1 cellular context compared by ENCODE assay signal in the genomic region with DNA sequence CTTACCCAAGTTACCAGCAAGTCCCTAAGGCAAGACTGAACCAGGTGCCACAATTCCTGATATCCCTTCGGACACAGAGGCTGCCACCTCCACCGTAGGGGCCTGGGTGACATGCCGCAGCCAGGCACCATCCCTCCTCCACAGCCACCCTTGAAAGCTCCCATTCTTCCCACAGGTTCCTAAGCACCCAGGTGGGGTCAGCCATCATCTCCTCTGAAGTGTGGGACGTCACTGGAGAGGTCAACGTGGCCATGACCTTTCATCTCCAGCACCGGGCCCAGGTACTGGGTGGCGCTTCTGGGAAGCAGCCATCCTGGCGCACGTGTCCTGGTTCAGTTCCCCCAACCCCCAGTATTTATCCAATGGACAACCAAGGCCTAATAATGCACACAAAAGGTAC.
TF ChIP-seq lines count a peak whose summit lies in the region.

No MANE protein-coding gene starts in this region.

TF ChIP-seq in GM23338, 12 proteins besides CTCF, POLR2A, EP300 and RAD21 (continued from another document):
- TF ChIP-seq, protein P1, sequence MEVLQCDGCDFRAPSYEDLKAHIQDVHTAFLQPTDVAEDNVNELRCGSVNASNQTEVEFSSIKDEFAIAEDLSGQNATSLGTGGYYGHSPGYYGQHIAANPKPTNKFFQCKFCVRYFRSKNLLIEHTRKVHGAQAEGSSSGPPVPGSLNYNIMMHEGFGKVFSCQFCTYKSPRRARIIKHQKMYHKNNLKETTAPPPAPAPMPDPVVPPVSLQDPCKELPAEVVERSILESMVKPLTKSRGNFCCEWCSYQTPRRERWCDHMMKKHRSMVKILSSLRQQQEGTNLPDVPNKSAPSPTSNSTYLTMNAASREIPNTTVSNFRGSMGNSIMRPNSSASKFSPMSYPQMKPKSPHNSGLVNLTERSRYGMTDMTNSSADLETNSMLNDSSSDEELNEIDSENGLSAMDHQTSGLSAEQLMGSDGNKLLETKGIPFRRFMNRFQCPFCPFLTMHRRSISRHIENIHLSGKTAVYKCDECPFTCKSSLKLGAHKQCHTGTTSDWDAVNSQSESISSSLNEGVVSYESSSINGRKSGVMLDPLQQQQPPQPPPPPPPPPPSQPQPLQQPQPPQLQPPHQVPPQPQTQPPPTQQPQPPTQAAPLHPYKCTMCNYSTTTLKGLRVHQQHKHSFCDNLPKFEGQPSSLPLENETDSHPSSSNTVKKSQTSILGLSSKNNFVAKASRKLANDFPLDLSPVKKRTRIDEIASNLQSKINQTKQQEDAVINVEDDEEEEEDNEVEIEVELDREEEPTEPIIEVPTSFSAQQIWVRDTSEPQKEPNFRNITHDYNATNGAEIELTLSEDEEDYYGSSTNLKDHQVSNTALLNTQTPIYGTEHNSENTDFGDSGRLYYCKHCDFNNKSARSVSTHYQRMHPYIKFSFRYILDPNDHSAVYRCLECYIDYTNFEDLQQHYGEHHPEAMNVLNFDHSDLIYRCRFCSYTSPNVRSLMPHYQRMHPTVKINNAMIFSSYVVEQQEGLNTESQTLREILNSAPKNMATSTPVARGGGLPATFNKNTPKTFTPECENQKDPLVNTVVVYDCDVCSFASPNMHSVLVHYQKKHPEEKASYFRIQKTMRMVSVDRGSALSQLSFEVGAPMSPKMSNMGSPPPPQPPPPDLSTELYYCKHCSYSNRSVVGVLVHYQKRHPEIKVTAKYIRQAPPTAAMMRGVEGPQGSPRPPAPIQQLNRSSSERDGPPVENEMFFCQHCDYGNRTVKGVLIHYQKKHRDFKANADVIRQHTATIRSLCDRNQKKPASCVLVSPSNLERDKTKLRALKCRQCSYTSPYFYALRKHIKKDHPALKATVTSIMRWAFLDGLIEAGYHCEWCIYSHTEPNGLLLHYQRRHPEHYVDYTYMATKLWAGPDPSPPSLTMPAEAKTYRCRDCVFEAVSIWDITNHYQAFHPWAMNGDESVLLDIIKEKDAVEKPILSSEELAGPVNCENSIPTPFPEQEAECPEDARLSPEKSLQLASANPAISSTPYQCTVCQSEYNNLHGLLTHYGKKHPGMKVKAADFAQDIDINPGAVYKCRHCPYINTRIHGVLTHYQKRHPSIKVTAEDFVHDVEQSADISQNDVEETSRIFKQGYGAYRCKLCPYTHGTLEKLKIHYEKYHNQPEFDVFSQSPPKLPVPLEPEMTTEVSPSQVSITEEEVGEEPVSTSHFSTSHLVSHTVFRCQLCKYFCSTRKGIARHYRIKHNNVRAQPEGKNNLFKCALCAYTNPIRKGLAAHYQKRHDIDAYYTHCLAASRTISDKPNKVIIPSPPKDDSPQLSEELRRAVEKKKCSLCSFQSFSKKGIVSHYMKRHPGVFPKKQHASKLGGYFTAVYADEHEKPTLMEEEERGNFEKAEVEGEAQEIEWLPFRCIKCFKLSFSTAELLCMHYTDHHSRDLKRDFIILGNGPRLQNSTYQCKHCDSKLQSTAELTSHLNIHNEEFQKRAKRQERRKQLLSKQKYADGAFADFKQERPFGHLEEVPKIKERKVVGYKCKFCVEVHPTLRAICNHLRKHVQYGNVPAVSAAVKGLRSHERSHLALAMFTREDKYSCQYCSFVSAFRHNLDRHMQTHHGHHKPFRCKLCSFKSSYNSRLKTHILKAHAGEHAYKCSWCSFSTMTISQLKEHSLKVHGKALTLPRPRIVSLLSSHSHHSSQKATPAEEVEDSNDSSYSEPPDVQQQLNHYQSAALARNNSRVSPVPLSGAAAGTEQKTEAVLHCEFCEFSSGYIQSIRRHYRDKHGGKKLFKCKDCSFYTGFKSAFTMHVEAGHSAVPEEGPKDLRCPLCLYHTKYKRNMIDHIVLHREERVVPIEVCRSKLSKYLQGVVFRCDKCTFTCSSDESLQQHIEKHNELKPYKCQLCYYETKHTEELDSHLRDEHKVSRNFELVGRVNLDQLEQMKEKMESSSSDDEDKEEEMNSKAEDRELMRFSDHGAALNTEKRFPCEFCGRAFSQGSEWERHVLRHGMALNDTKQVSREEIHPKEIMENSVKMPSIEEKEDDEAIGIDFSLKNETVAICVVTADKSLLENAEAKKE (CRISPR knock-in tag; IDR thresholded peaks at IDR 0.05): no peak
- TF ChIP-seq, protein P2, sequence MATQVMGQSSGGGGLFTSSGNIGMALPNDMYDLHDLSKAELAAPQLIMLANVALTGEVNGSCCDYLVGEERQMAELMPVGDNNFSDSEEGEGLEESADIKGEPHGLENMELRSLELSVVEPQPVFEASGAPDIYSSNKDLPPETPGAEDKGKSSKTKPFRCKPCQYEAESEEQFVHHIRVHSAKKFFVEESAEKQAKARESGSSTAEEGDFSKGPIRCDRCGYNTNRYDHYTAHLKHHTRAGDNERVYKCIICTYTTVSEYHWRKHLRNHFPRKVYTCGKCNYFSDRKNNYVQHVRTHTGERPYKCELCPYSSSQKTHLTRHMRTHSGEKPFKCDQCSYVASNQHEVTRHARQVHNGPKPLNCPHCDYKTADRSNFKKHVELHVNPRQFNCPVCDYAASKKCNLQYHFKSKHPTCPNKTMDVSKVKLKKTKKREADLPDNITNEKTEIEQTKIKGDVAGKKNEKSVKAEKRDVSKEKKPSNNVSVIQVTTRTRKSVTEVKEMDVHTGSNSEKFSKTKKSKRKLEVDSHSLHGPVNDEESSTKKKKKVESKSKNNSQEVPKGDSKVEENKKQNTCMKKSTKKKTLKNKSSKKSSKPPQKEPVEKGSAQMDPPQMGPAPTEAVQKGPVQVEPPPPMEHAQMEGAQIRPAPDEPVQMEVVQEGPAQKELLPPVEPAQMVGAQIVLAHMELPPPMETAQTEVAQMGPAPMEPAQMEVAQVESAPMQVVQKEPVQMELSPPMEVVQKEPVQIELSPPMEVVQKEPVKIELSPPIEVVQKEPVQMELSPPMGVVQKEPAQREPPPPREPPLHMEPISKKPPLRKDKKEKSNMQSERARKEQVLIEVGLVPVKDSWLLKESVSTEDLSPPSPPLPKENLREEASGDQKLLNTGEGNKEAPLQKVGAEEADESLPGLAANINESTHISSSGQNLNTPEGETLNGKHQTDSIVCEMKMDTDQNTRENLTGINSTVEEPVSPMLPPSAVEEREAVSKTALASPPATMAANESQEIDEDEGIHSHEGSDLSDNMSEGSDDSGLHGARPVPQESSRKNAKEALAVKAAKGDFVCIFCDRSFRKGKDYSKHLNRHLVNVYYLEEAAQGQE (IDR thresholded peaks at IDR 0.05; ENCODE audit: unreplicated experiment): no peak
- TF ChIP-seq EZH2 (IDR thresholded peaks at IDR 0.05; ENCODE audit: low read depth, unreplicated experiment) (no peak), JUNB (IDR thresholded peaks at IDR 0.05; ENCODE audit: unreplicated experiment) (no peak), ZNF114 (CRISPR knock-in tag; IDR thresholded peaks at IDR 0.05) (no peak), EZH2phosphoT487 (IDR thresholded peaks at IDR 0.05; ENCODE audit: unreplicated experiment) (no peak)
TF ChIP-seq in GM23338: peak in this region for 0.
